8 cellular contexts compared by ENCODE assay signal in genomic region chr7:23273141-23273599, GRCh38. TPM values are rescaled to one million over a fixed set of nuclear protein-coding genes. Genes with fewer than 3 reads are reported as not detected.
DNase-seq lines count a peak whose midpoint lies in the region; ATAC-seq and TF ChIP-seq lines count a peak whose summit lies in the region.

No MANE protein-coding gene starts in this region.

- no peaks in the 10 kb centered on the region for H3K9me3 Mint-ChIP-seq in CD8-positive, alpha-beta memory T cell

- CTCF ChIA-PET in CD8-positive, alpha-beta memory T cell (lab: Charles Lee) = interaction anchor here (0.6 to 7.2 kb wide), 36 partner anchors 9 to 1824 kb away, joined by 3 to 74 read pairs (median 5); partner anchors contain the start of genes KLHL7, MALSU1 and STK31

- peak overlapping the region in 6 of 7 donors; percentile 49 to 75 (median 62) for H3K4me3 Mint-ChIP-seq in CD8-positive, alpha-beta memory T cell

- no peak overlapping the region for H3K27ac ChIP-seq in CD8-positive, alpha-beta memory T cell (ENCODE audit: low read depth, low read length)
- H3K27ac ChIP-seq in coronary artery = no peak overlapping the region
- no peak overlapping the region for H3K27ac ChIP-seq in lower lobe of right lung

- intact Hi-C loops in lower lobe of right lung (cut with DNase I) = no loop called here

- H3K4me1 Mint-ChIP-seq in CD8-positive, alpha-beta memory T cell = peaks cover 7 to 13% (median 8%) of the 10 kb centered on the region in 3 donors

- H3K4me1 ChIP-seq in CD8-positive, alpha-beta memory T cell (ENCODE audit: insufficient read depth, low read length) = no peaks in the 10 kb centered on the region
- no peaks in the 10 kb centered on the region for H3K4me1 ChIP-seq in lower lobe of right lung

- H3K27me3 Mint-ChIP-seq in CD8-positive, alpha-beta memory T cell = peaks cover 5 to 6% of the 10 kb centered on the region in 2 donors

- H3K36me3 Mint-ChIP-seq in CD8-positive, alpha-beta memory T cell = peaks cover 0 to 2% (median 0%) of the 10 kb centered on the region in 3 donors

- POLR2A ChIA-PET in CD8-positive, alpha-beta memory T cell (lab: Charles Lee) = no interaction called here

- peak overlapping the region in 2 of 8 donors; percentile 17 to 47 for H3K27ac Mint-ChIP-seq in CD8-positive, alpha-beta memory T cell

- H3K27me3 ChIP-seq in CD8-positive, alpha-beta memory T cell (ENCODE audit: insufficient read depth, low read length, poor library complexity, severe bottlenecking) = no peaks in the 10 kb centered on the region
- no peaks in the 10 kb centered on the region for H3K27me3 ChIP-seq in lower lobe of right lung (ENCODE audit: low read depth)

- peak; percentile 71 to 89 (median 77) for DNase-seq in CD8-positive, alpha-beta memory T cell
- DNase-seq in NCI-H526 (lab: John Stamatoyannopoulos, UW) = peak; percentile 86 to 97
- peak; percentile 93 to 95 for DNase-seq in activated CD4-positive, alpha-beta T cell treated with anti-CD3 and anti-CD28 coated beads for 4 hours
- DNase-seq in coronary artery (ENCODE audit: low spot score) = no peak
- peak; percentile 94 for DNase-seq in lower lobe of right lung
- DNase-seq in stimulated activated CD8-positive, alpha-beta memory T cell treated with anti-CD3 and anti-CD28 coated beads, Interleukin-15, amount 100 ng/mL, for 24 hours (ENCODE audit: low read depth) = peak; percentile 74

- no peak overlapping the region for H3K4me3 ChIP-seq in CD8-positive, alpha-beta memory T cell (ENCODE audit: low read length)
- H3K4me3 ChIP-seq in coronary artery = no peak overlapping the region
- no peak overlapping the region for H3K4me3 ChIP-seq in lower lobe of right lung

- no peaks in the 10 kb centered on the region for H3K36me3 ChIP-seq in CD8-positive, alpha-beta memory T cell (ENCODE audit: insufficient read depth, low read length)
- H3K36me3 ChIP-seq in lower lobe of right lung = peaks cover 30% of the 10 kb centered on the region

- ATAC-seq in GM19395 (IDR thresholded peaks at IDR 0.05; ENCODE audit: unreplicated experiment) = peak; percentile 99
- ATAC-seq in HG03520 (IDR thresholded peaks at IDR 0.05; ENCODE audit: unreplicated experiment) = peak; percentile 94
- peak; percentile 96 to 98 for ATAC-seq in lower lobe of right lung

- no peaks in the 10 kb centered on the region for H3K9me3 ChIP-seq in CD8-positive, alpha-beta memory T cell (ENCODE audit: low read length)
- H3K9me3 ChIP-seq in lower lobe of right lung = no peaks in the 10 kb centered on the region

- peak; percentile 49 for TF ChIP-seq CTCF in coronary artery (IDR thresholded peaks at IDR 0.05)
- TF ChIP-seq CTCF in lower lobe of right lung (IDR thresholded peaks at IDR 0.05) = peak; percentile 81

RNA-seq across cellular contexts. Expression of gene MALSU1, which starts 26.0 kb away (rescaled TPM):
- total RNA-seq in CD8-positive, alpha-beta memory T cell = 10 to 100 TPM; 86.3 to 87.8 TPM
- polyA plus RNA-seq in CD8-positive, alpha-beta memory T cell = 63.0 TPM
- total RNA-seq in lower lobe of right lung = 41.4 TPM

RNA-seq across cellular contexts. Expression of gene GPNMB, which starts 26.6 kb away (rescaled TPM):
- total RNA-seq in CD8-positive, alpha-beta memory T cell = 1 to 10 TPM; 7.2 to 9.4 TPM
- polyA plus RNA-seq in CD8-positive, alpha-beta memory T cell = not detected
- total RNA-seq in lower lobe of right lung = 452 TPM

Comparison
In these comparisons a context has a peak if more than half of its experiments do, and no peak if none do; other contexts are left out.
1. RNA of gene GPNMB, which starts 26.6 kb away (total RNA-seq): 452 TPM in lower lobe of right lung (single experiment); 7.2 to 9.4 TPM in CD8-positive, alpha-beta memory T cell; every median in the first group is over 10 times any median in the second.
2. Peak in every context shown above with its lines, with median percentiles within 50 percentile points of each other: ATAC-seq.